In genomic region chr17:28494445-28495188, GRCh38 we compare ENCODE assay signal across 8 cellular contexts. TPM values are rescaled to one million over a fixed set of nuclear protein-coding genes. Genes with fewer than 3 reads are reported as not detected.
DNase-seq lines count a peak whose midpoint lies in the region; ATAC-seq and TF ChIP-seq lines count a peak whose summit lies in the region.
"Had no signal": no experiment of that assay in that cellular context is flagged by ENCODE, and none has a peak within 500 bp of the region (broad histone marks: within the 10 kb centered on the region; RNA-seq: fewer than 3 reads in every experiment).

No MANE protein-coding gene starts in this region.

- peak; percentile 91 for DNase-seq in Karpas-422
- peak; percentile 20 for DNase-seq in SHP77 treated with DMSO at 0.1 percent for 48 hours (lab: John Stamatoyannopoulos, UW)
- peak; percentile 23 for DNase-seq in activated gamma-delta T cell (lab: John Stamatoyannopoulos, UW)
- DNase-seq in germinal center (ENCODE audit: low spot score), result peak; percentile 89
- DNase-seq in upper lobe of right lung, result peak; percentile 87

- no peaks in the 10 kb centered on the region for H3K9me3 ChIP-seq in Karpas-422 (ENCODE audit: low read length)
- H3K9me3 ChIP-seq in parathyroid adenoma (ENCODE audit: control insufficient read depth, low read length), result no peaks in the 10 kb centered on the region
- H3K9me3 ChIP-seq in upper lobe of right lung, result no peaks in the 10 kb centered on the region

- H3K79me2 ChIP-seq in Karpas-422 (ENCODE audit: low read length), result no peaks in the 10 kb centered on the region
- no peaks in the 10 kb centered on the region for H3K79me2 ChIP-seq in parathyroid adenoma

- intact Hi-C loops in upper lobe of right lung (cut with DNase I), result loop anchor here (5.0 kb wide), 1 partner anchor 118 kb away; the partner anchor contains the start of gene RSKR

- no peaks in the 10 kb centered on the region for H3K27me3 ChIP-seq in Karpas-422 (ENCODE audit: low read length)
- H3K27me3 ChIP-seq in parathyroid adenoma (ENCODE audit: control insufficient read depth, insufficient read depth, low read length), result no peaks in the 10 kb centered on the region
- no peaks in the 10 kb centered on the region for H3K27me3 ChIP-seq in upper lobe of right lung

- no peaks in the 10 kb centered on the region for H3K36me3 ChIP-seq in Karpas-422 (ENCODE audit: insufficient read depth, low read length)
- H3K36me3 ChIP-seq in parathyroid adenoma (ENCODE audit: control insufficient read depth, insufficient read depth, low read length), result no peaks in the 10 kb centered on the region
- no peaks in the 10 kb centered on the region for H3K36me3 ChIP-seq in upper lobe of right lung

- ATAC-seq in upper lobe of right lung, result peak; percentile 88

- H3K4me1 ChIP-seq in Karpas-422 (ENCODE audit: low read length) (no peaks in the 10 kb centered on the region), parathyroid adenoma (no peaks in the 10 kb centered on the region), upper lobe of right lung (no peaks in the 10 kb centered on the region)

- no peaks in the 10 kb centered on the region for H4K20me1 ChIP-seq in Karpas-422 (ENCODE audit: insufficient read depth, low read depth, low read length)

- H3K4me2 ChIP-seq in Karpas-422 (ENCODE audit: low read depth, low read length, poor library complexity, severe bottlenecking) (no peak overlapping the region), parathyroid adenoma (ENCODE audit: low read length) (no peak overlapping the region)

- H3K4me3 ChIP-seq in Karpas-422 (ENCODE audit: low read length) (no peak overlapping the region), parathyroid adenoma (ENCODE audit: low read depth, low read length) (no peak overlapping the region), upper lobe of right lung (no peak overlapping the region)

- H3K9ac ChIP-seq in Karpas-422 (ENCODE audit: low read length) (no peak overlapping the region), parathyroid adenoma (no peak overlapping the region)

- H3K27ac ChIP-seq in Karpas-422 (ENCODE audit: low read length) (no peak overlapping the region), parathyroid adenoma (no peak overlapping the region), upper lobe of right lung (no peak overlapping the region)

- TF ChIP-seq CTCF in GM12873 (IDR thresholded peaks at IDR 0.05; ENCODE audit: insufficient read depth, low read depth, low read length, missing control alignments) (peak; percentile 96), parathyroid adenoma (IDR thresholded peaks at IDR 0.05) (peak; percentile 96), upper lobe of right lung (IDR thresholded peaks at IDR 0.05) (peak; percentile 91)

- no peaks in the 10 kb centered on the region for H3K9me2 ChIP-seq in Karpas-422 (replicated peaks; ENCODE audit: insufficient read depth, low read length)

- H2AFZ ChIP-seq in Karpas-422 (ENCODE audit: low read length) (no peak overlapping the region), parathyroid adenoma (no peak overlapping the region)

RNA-seq across cellular contexts. Expression of gene FOXN1, which starts 11.5 kb away (rescaled TPM):
- not detected in 2 replicates for total RNA-seq in Karpas-422 (2014; rRNA removed; shearing (Covaris generic); ENCODE audit: low replicate concordance)
- 0.35 TPM for total RNA-seq in upper lobe of right lung
- total RNA-seq: pulmonary artery endothelial cell had no signal

RNA-seq across cellular contexts. Expression of gene SLC13A2, which starts 21.2 kb away (rescaled TPM):
- total RNA-seq in Karpas-422 (2014; rRNA removed; shearing (Covaris generic); ENCODE audit: low replicate concordance), result not detected in 2 replicates
- total RNA-seq in upper lobe of right lung, result 0.87 TPM
- total RNA-seq: pulmonary artery endothelial cell had no signal

RNA-seq across cellular contexts. Expression of gene UNC119, which starts 57.8 kb away (rescaled TPM):
- total RNA-seq in Karpas-422 (2014; rRNA removed; shearing (Covaris generic); ENCODE audit: low replicate concordance), result 34.0 and 70.2 TPM in 2 replicates
- total RNA-seq in upper lobe of right lung, result 22.7 TPM

Comparison
In these comparisons a context has a peak if more than half of its experiments do, and no peak if none do; other contexts are left out.
1. DNase-seq: peak in every context shown above with its lines; median percentile 91 in Karpas-422; 89 in germinal center; 87 in upper lobe of right lung; 23 in activated gamma-delta T cell; 20 in SHP77 treated with DMSO at 0.1 percent for 48 hours.